Comparison of ENCODE assay signal across 1 cellular context in the genomic region with DNA sequence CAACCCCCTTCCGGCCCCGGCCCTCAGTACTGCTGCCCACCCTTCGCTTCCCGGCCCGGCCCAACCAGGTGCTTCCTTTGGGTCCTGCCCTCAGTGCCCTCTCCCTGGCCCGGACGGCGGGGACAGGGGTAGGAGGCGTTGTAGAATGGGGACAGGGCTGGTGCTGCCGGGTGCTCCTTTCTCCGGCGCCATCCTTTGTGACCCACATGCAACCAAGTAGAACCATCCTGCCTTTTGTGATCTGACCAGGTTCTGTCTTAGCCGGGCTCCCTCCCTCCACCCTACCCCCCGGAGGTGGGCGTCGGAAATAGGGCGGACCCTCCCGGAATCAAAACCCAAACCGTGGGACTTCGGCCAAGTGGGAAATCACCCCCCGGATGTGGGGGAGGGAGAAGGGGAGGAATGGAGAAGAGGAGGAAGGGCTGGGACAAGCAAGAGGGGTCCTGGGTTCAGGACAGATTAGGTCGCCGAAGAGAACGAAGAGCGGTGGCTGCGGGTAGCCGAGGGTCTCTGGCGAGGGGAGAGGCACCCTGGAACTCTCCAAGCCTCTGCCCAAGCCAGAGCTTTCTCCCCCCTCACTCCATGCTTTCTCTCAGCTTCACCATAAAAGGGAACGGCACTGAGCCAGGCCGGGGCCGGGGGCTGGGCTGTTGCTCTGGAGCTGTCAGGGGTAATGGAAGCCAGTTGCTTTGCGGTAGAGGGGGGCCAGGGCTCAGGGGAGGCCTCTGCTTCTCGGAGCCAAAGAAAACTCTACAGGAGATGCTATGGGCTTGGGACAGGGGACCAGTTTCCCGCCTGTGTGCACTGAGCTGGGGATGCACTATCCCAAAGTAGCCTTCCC.
A peak's percentile ranks its signal among the peaks of the same experiment; 100 is the strongest.
TF ChIP-seq lines count a peak whose summit lies in the region.

No MANE protein-coding gene starts in this region.

TF ChIP-seq in HepG2, 621 proteins besides CTCF, POLR2A, EP300 and RAD21 (continued from another document and continues in another):
- TF ChIP-seq, protein P1, sequence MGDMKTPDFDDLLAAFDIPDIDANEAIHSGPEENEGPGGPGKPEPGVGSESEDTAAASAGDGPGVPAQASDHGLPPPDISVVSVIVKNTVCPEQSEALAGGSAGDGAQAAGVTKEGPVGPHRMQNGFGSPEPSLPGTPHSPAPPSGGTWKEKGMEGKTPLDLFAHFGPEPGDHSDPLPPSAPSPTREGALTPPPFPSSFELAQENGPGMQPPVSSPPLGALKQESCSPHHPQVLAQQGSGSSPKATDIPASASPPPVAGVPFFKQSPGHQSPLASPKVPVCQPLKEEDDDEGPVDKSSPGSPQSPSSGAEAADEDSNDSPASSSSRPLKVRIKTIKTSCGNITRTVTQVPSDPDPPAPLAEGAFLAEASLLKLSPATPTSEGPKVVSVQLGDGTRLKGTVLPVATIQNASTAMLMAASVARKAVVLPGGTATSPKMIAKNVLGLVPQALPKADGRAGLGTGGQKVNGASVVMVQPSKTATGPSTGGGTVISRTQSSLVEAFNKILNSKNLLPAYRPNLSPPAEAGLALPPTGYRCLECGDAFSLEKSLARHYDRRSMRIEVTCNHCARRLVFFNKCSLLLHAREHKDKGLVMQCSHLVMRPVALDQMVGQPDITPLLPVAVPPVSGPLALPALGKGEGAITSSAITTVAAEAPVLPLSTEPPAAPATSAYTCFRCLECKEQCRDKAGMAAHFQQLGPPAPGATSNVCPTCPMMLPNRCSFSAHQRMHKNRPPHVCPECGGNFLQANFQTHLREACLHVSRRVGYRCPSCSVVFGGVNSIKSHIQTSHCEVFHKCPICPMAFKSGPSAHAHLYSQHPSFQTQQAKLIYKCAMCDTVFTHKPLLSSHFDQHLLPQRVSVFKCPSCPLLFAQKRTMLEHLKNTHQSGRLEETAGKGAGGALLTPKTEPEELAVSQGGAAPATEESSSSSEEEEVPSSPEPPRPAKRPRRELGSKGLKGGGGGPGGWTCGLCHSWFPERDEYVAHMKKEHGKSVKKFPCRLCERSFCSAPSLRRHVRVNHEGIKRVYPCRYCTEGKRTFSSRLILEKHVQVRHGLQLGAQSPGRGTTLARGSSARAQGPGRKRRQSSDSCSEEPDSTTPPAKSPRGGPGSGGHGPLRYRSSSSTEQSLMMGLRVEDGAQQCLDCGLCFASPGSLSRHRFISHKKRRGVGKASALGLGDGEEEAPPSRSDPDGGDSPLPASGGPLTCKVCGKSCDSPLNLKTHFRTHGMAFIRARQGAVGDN (CRISPR knock-in tag; IDR thresholded peaks at IDR 0.05): peak; percentile 47
- no peak for TF ChIP-seq ZNF850 (CRISPR knock-in tag; conservative IDR thresholded peaks at IDR 0.05)
- TF ChIP-seq, protein P2, sequence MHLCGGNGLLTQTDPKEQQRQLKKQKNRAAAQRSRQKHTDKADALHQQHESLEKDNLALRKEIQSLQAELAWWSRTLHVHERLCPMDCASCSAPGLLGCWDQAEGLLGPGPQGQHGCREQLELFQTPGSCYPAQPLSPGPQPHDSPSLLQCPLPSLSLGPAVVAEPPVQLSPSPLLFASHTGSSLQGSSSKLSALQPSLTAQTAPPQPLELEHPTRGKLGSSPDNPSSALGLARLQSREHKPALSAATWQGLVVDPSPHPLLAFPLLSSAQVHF (CRISPR knock-in tag; IDR thresholded peaks at IDR 0.05): no peak
- TF ChIP-seq CHD2 (IDR thresholded peaks at IDR 0.05; ENCODE audit: low read depth, low read length): no peak
- TF ChIP-seq, protein P3, sequence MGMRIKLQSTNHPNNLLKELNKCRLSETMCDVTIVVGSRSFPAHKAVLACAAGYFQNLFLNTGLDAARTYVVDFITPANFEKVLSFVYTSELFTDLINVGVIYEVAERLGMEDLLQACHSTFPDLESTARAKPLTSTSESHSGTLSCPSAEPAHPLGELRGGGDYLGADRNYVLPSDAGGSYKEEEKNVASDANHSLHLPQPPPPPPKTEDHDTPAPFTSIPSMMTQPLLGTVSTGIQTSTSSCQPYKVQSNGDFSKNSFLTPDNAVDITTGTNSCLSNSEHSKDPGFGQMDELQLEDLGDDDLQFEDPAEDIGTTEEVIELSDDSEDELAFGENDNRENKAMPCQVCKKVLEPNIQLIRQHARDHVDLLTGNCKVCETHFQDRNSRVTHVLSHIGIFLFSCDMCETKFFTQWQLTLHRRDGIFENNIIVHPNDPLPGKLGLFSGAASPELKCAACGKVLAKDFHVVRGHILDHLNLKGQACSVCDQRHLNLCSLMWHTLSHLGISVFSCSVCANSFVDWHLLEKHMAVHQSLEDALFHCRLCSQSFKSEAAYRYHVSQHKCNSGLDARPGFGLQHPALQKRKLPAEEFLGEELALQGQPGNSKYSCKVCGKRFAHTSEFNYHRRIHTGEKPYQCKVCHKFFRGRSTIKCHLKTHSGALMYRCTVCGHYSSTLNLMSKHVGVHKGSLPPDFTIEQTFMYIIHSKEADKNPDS (CRISPR knock-in tag; IDR thresholded peaks at IDR 0.05): no peak
- TF ChIP-seq ZNF644 (CRISPR knock-in tag; IDR thresholded peaks at IDR 0.05; ENCODE audit: low read depth): no peak
- TF ChIP-seq, protein P4, sequence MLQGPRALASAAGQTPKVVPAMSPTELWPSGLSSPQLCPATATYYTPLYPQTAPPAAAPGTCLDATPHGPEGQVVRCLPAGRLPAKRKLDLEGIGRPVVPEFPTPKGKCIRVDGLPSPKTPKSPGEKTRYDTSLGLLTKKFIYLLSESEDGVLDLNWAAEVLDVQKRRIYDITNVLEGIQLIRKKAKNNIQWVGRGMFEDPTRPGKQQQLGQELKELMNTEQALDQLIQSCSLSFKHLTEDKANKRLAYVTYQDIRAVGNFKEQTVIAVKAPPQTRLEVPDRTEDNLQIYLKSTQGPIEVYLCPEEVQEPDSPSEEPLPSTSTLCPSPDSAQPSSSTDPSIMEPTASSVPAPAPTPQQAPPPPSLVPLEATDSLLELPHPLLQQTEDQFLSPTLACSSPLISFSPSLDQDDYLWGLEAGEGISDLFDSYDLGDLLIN (CRISPR knock-in tag; IDR thresholded peaks at IDR 0.05; ENCODE audit: borderline replicate concordance): no peak; the same call in 1 of the 2 replicates
- TF ChIP-seq, protein P5, sequence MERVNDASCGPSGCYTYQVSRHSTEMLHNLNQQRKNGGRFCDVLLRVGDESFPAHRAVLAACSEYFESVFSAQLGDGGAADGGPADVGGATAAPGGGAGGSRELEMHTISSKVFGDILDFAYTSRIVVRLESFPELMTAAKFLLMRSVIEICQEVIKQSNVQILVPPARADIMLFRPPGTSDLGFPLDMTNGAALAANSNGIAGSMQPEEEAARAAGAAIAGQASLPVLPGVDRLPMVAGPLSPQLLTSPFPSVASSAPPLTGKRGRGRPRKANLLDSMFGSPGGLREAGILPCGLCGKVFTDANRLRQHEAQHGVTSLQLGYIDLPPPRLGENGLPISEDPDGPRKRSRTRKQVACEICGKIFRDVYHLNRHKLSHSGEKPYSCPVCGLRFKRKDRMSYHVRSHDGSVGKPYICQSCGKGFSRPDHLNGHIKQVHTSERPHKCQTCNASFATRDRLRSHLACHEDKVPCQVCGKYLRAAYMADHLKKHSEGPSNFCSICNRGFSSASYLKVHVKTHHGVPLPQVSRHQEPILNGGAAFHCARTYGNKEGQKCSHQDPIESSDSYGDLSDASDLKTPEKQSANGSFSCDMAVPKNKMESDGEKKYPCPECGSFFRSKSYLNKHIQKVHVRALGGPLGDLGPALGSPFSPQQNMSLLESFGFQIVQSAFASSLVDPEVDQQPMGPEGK (CRISPR knock-in tag; IDR thresholded peaks at IDR 0.05): no peak
- TF ChIP-seq, protein P6, sequence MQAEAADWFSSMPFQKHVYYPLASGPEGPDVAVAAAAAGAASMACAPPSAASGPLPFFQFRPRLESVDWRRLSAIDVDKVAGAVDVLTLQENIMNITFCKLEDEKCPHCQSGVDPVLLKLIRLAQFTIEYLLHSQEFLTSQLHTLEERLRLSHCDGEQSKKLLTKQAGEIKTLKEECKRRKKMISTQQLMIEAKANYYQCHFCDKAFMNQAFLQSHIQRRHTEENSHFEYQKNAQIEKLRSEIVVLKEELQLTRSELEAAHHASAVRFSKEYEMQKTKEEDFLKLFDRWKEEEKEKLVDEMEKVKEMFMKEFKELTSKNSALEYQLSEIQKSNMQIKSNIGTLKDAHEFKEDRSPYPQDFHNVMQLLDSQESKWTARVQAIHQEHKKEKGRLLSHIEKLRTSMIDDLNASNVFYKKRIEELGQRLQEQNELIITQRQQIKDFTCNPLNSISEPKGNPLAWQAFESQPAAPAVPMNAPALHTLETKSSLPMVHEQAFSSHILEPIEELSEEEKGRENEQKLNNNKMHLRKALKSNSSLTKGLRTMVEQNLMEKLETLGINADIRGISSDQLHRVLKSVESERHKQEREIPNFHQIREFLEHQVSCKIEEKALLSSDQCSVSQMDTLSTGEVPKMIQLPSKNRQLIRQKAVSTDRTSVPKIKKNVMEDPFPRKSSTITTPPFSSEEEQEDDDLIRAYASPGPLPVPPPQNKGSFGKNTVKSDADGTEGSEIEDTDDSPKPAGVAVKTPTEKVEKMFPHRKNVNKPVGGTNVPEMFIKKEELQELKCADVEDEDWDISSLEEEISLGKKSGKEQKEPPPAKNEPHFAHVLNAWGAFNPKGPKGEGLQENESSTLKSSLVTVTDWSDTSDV (CRISPR knock-in tag; IDR thresholded peaks at IDR 0.05): no peak
- TF ChIP-seq, protein P7, sequence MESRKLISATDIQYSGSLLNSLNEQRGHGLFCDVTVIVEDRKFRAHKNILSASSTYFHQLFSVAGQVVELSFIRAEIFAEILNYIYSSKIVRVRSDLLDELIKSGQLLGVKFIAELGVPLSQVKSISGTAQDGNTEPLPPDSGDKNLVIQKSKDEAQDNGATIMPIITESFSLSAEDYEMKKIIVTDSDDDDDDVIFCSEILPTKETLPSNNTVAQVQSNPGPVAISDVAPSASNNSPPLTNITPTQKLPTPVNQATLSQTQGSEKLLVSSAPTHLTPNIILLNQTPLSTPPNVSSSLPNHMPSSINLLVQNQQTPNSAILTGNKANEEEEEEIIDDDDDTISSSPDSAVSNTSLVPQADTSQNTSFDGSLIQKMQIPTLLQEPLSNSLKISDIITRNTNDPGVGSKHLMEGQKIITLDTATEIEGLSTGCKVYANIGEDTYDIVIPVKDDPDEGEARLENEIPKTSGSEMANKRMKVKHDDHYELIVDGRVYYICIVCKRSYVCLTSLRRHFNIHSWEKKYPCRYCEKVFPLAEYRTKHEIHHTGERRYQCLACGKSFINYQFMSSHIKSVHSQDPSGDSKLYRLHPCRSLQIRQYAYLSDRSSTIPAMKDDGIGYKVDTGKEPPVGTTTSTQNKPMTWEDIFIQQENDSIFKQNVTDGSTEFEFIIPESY (CRISPR knock-in tag; IDR thresholded peaks at IDR 0.05): 0 out of 2 replicates have a peak, but pooled peaks have one; percentile 4
- no peak for TF ChIP-seq ZNF883 (CRISPR knock-in tag; IDR thresholded peaks at IDR 0.05; ENCODE audit: not compliant biosample characterization)
- no peak for TF ChIP-seq ZNF441 (CRISPR knock-in tag; IDR thresholded peaks at IDR 0.05; ENCODE audit: borderline replicate concordance)
- no peak for TF ChIP-seq HNRNPUL1 (IDR thresholded peaks at IDR 0.05; ENCODE audit: low read depth, low read length)
- no peak; the same call in 1 of the 2 replicates for TF ChIP-seq ZNF230 (CRISPR knock-in tag; IDR thresholded peaks at IDR 0.05)
- TF ChIP-seq ZNF501 (CRISPR knock-in tag; IDR thresholded peaks at IDR 0.05): no peak; the same call in none of the 2 replicates
- no peak for TF ChIP-seq ZNF20 (CRISPR knock-in tag; IDR thresholded peaks at IDR 0.05)
- no peak for TF ChIP-seq TCF7 (IDR thresholded peaks at IDR 0.05; ENCODE audit: low read depth)
- no peak for TF ChIP-seq ARNTL (CRISPR knock-in tag; IDR thresholded peaks at IDR 0.05)
- TF ChIP-seq, protein P8, sequence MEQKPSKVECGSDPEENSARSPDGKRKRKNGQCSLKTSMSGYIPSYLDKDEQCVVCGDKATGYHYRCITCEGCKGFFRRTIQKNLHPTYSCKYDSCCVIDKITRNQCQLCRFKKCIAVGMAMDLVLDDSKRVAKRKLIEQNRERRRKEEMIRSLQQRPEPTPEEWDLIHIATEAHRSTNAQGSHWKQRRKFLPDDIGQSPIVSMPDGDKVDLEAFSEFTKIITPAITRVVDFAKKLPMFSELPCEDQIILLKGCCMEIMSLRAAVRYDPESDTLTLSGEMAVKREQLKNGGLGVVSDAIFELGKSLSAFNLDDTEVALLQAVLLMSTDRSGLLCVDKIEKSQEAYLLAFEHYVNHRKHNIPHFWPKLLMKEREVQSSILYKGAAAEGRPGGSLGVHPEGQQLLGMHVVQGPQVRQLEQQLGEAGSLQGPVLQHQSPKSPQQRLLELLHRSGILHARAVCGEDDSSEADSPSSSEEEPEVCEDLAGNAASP (CRISPR knock-in tag; IDR thresholded peaks at IDR 0.05; ENCODE audit: borderline replicate concordance): no peak
- TF ChIP-seq FOXK2 (IDR thresholded peaks at IDR 0.05): no peak
- TF ChIP-seq, protein P9, sequence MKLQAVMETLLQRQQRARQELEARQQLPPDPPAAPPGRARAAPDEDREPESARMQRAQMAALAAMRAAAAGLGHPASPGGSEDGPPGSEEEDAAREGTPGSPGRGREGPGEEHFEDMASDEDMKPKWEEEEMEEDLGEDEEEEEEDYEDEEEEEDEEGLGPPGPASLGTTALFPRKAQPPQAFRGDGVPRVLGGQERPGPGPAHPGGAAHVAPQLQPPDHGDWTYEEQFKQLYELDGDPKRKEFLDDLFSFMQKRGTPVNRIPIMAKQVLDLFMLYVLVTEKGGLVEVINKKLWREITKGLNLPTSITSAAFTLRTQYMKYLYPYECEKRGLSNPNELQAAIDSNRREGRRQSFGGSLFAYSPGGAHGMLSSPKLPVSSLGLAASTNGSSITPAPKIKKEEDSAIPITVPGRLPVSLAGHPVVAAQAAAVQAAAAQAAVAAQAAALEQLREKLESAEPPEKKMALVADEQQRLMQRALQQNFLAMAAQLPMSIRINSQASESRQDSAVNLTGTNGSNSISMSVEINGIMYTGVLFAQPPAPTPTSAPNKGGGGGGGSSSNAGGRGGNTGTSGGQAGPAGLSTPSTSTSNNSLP (IDR thresholded peaks at IDR 0.05; ENCODE audit: low read depth, low read length): no peak
- no peak for TF ChIP-seq PPARG (CRISPR knock-in tag; conservative IDR thresholded peaks at IDR 0.05)
- 0 out of 2 replicates have a peak, but pooled peaks have one; percentile 14 for TF ChIP-seq ZNF777 (CRISPR knock-in tag; IDR thresholded peaks at IDR 0.05)
- no peak for TF ChIP-seq NR2F6 (IDR thresholded peaks at IDR 0.05)
- TF ChIP-seq NR2F6 (CRISPR knock-in tag; IDR thresholded peaks at IDR 0.05): no peak
- TF ChIP-seq, protein P10, sequence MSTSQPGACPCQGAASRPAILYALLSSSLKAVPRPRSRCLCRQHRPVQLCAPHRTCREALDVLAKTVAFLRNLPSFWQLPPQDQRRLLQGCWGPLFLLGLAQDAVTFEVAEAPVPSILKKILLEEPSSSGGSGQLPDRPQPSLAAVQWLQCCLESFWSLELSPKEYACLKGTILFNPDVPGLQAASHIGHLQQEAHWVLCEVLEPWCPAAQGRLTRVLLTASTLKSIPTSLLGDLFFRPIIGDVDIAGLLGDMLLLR (CRISPR knock-in tag; IDR thresholded peaks at IDR 0.05): no peak
- TF ChIP-seq, protein P11, sequence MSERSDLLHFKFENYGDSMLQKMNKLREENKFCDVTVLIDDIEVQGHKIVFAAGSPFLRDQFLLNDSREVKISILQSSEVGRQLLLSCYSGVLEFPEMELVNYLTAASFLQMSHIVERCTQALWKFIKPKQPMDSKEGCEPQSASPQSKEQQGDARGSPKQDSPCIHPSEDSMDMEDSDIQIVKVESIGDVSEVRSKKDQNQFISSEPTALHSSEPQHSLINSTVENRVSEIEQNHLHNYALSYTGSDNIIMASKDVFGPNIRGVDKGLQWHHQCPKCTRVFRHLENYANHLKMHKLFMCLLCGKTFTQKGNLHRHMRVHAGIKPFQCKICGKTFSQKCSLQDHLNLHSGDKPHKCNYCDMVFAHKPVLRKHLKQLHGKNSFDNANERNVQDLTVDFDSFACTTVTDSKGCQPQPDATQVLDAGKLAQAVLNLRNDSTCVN (CRISPR knock-in tag; IDR thresholded peaks at IDR 0.05; ENCODE audit: borderline replicate concordance): peak; percentile 45; the same call in 1 of the 2 replicates
- TF ChIP-seq JUN (CRISPR knock-in tag; IDR thresholded peaks at IDR 0.05): no peak
- TF ChIP-seq PRPF4 (IDR thresholded peaks at IDR 0.05; ENCODE audit: low read depth, low read length, poor library complexity, severe bottlenecking): no peak
- no peak for TF ChIP-seq KAT2B (IDR thresholded peaks at IDR 0.05; ENCODE audit: borderline replicate concordance, low read depth, low read length)
- no peak for TF ChIP-seq RBM39 (IDR thresholded peaks at IDR 0.05; ENCODE audit: low read depth, low read length, poor library complexity, severe bottlenecking)
- 0 out of 2 replicates have a peak, but pooled peaks have one; percentile 80 for TF ChIP-seq GLI4 (CRISPR knock-in tag; IDR thresholded peaks at IDR 0.05; ENCODE audit: borderline replicate concordance)
